Comparison of ENCODE assay signal across 8 cellular contexts in genomic region chr17:41930009-41930832, GRCh38. TPM values are rescaled to one million over a fixed set of nuclear protein-coding genes. Genes with fewer than 3 reads are reported as not detected.
DNase-seq lines count a peak whose midpoint lies in the region; ATAC-seq and TF ChIP-seq lines count a peak whose summit lies in the region.

TSS of gene ODAD4 (plus strand) at chr17:41930617. CDS start at chr17:41930724, 107 bp downstream.

- no peaks in the 10 kb centered on the region for H3K36me3 ChIP-seq in adrenal gland (replicated peaks in 1 of 2)
- peaks cover 0 to 1% (median 0%) of the 10 kb centered on the region in 9 donors for H3K36me3 ChIP-seq in heart right ventricle
- H3K36me3 ChIP-seq in upper lobe of left lung = no peaks in the 10 kb centered on the region

- TF ChIP-seq EP300 in upper lobe of left lung (IDR thresholded peaks at IDR 0.05) = no peak

- ATAC-seq in HG02798 (IDR thresholded peaks at IDR 0.05; ENCODE audit: poor library complexity, unreplicated experiment) (peak; percentile 95), heart right ventricle (peak; percentile 97 to 99 (median 98)), upper lobe of left lung (ENCODE audit: low FRiP score in 2 of 2) (peak; percentile 98 to 99)

- H3K9me3 ChIP-seq in adrenal gland (replicated peaks in 1 of 3) (no peaks in the 10 kb centered on the region), heart right ventricle (no peaks in the 10 kb centered on the region), upper lobe of left lung (no peaks in the 10 kb centered on the region)

- H3K4me1 ChIP-seq in adrenal gland (replicated peaks in 1 of 2) = peaks cover 5 to 7% of the 10 kb centered on the region in 2 donors
- peaks cover 0 to 30% (median 7%) of the 10 kb centered on the region in 9 donors for H3K4me1 ChIP-seq in heart right ventricle
- H3K4me1 ChIP-seq in upper lobe of left lung = peaks cover 11 to 30% (median 14%) of the 10 kb centered on the region in 4 donors

- H3K27ac ChIP-seq in adrenal gland (peak within 1 kb of the TSS in 4 of 5 donors; percentile 70 to 89 (median 76)), heart right ventricle (peak within 1 kb of the TSS; percentile 27 to 92 (median 80)), upper lobe of left lung (peak within 1 kb of the TSS; percentile 67 to 87 (median 86))

- 1% methylated on average over 42 to 43 of the region's 43 CpGs for WGBS in adrenal gland, 4 donors
- 2% methylated on average over 43 of the region's 43 CpGs for WGBS in heart right ventricle, 2 donors
- 1 to 2% methylated on average over 43 of the region's 43 CpGs for WGBS in upper lobe of left lung, 2 donors

- peak; percentile 31; the same call in 1 of the 2 replicates for TF ChIP-seq CTCF in GM12875 (IDR thresholded peaks at IDR 0.05; ENCODE audit: borderline replicate concordance, insufficient read depth, low read depth, low read length)
- peak; percentile 25 to 81 (median 70) for TF ChIP-seq CTCF in adrenal gland (IDR thresholded peaks at IDR 0.05)
- TF ChIP-seq CTCF in heart right ventricle (IDR thresholded peaks at IDR 0.05) = peak; percentile 12 to 63 (median 50)
- peak; percentile 19 to 89 (median 77) for TF ChIP-seq CTCF in upper lobe of left lung (IDR thresholded peaks at IDR 0.05)

- intact Hi-C loops in adrenal gland (cut with DNase I) = no loop called here
- intact Hi-C loops in heart right ventricle (cut with DNase I) = no loop called here
- intact Hi-C loops in posterior cingulate gyrus (cut with DNase I) = no loop called here

- no peaks in the 10 kb centered on the region for H3K27me3 ChIP-seq in adrenal gland
- H3K27me3 ChIP-seq in heart right ventricle = no peaks in the 10 kb centered on the region
- H3K27me3 ChIP-seq in upper lobe of left lung = no peaks in the 10 kb centered on the region

- DNase-seq in NCI-H1436 (lab: John Stamatoyannopoulos, UW) (peak; percentile 96), SW480 (ENCODE audit: low spot score) (peak; percentile 94), adrenal gland (peak; percentile 94 to 99 (median 97)), heart right ventricle (peak; percentile 96 to 97), posterior cingulate gyrus (peak; percentile 94 to 99 (median 96)), upper lobe of left lung (peak; percentile 97)

- TF ChIP-seq POLR2A in adrenal gland (IDR thresholded peaks at IDR 0.05) (peak; percentile 71 to 84), upper lobe of left lung (IDR thresholded peaks at IDR 0.05) (peak in 2 of 4 donors; percentile 60 to 87)

- H3K4me3 ChIP-seq in GM12875 (ENCODE audit: low read depth, low read length) (peak within 1 kb of the TSS; percentile 83), adrenal gland (peak within 1 kb of the TSS; percentile 38 to 65 (median 62)), heart right ventricle (peak within 1 kb of the TSS; percentile 19 to 76 (median 59)), upper lobe of left lung (peak within 1 kb of the TSS; percentile 41 to 64 (median 52))

RNA-seq across cellular contexts. Expression of gene ODAD4, which starts in this region (rescaled TPM):
- total RNA-seq in adrenal gland (under 1 TPM in 7 of 8 donors, not detected in 1; 0.39 to 0.68 (median 0.42) TPM), heart right ventricle (1 to 10 TPM in 3 of 10 donors, under 1 TPM in 7; 0.23 to 1.6 (median 0.63) TPM), upper lobe of left lung (10 to 100 TPM in 2 of 6 donors, 1 to 10 TPM in 4; 1.2 to 16.9 (median 4.8) TPM)
- polyA plus RNA-seq in adrenal gland (1 to 10 TPM; 1.2 to 3.5 (median 1.3) TPM), heart right ventricle (1 to 10 TPM; 1.2 to 1.5 TPM)

Comparison
In these comparisons a context has a peak if more than half of its experiments do, and no peak if none do; other contexts are left out.
1. Peak in every context shown above with its lines: DNase-seq, ATAC-seq, H3K4me3 ChIP-seq and H3K27ac ChIP-seq.